ENCODE assay signal across 24 cellular contexts in genomic region chr19:30136591-30136990, GRCh38.
"Had no signal": no experiment of that assay in that cellular context is flagged by ENCODE, and none has a peak within 500 bp of the region (broad histone marks: within the 10 kb centered on the region; RNA-seq: fewer than 3 reads in every experiment).

No MANE protein-coding gene starts in this region.

- H3K9ac ChIP-seq: neural progenitor cell had no signal

- H3K4me1 Mint-ChIP-seq: endodermal cell; natural killer cell; stimulated activated effector memory CD8-positive, alpha-beta T cell treated with anti-CD3 and anti-CD28 coated beads, Interleukin-12 subunit alpha, Interleukin-12 subunit beta, amount 100 ng/mL, for 72 hours had no signal

- H3K4me2 ChIP-seq: neural progenitor cell had no signal

- H3K27ac ChIP-seq: colonic mucosa, heart left ventricle, neural progenitor cell, ovary, right atrium auricular region, sigmoid colon, tibial artery, upper lobe of left lung, vagina had no signal

- H3K4me3 ChIP-seq: colonic mucosa, heart left ventricle, mucosa of descending colon, neural progenitor cell, ovary, right atrium auricular region, sigmoid colon, tibial artery, upper lobe of left lung, vagina had no signal

- H3K9me3 ChIP-seq: colonic mucosa, heart left ventricle, mucosa of descending colon, ovary, right atrium auricular region, sigmoid colon, tibial artery, upper lobe of left lung, vagina had no signal

- H3K36me3 Mint-ChIP-seq: natural killer cell; neural progenitor cell; stimulated activated effector memory CD8-positive, alpha-beta T cell treated with anti-CD3 and anti-CD28 coated beads, Interleukin-12 subunit alpha, Interleukin-12 subunit beta, amount 100 ng/mL, for 72 hours had no signal

- H3K27me3 ChIP-seq: colonic mucosa, heart left ventricle, neural progenitor cell, ovary, right atrium auricular region, sigmoid colon, tibial artery, upper lobe of left lung, vagina had no signal

- DNase-seq: colonic mucosa; dermis blood vessel endothelial cell; effector CD4-positive, alpha-beta T cell; endodermal cell; erythroblast; foreskin melanocyte; heart left ventricle; hippocampal formation; mammary epithelial cell; mucosa of descending colon; natural killer cell; nucleus accumbens; ovary; sigmoid colon; small intestine; stimulated activated CD4-positive, alpha-beta T cell treated with anti-CD3 and anti-CD28 coated beads, Interleukin-2, amount 100 ng/mL, for 48 hours; stimulated activated CD8-positive, alpha-beta memory T cell treated with anti-CD3 and anti-CD28 coated beads, Interleukin-4, amount 100 ng/mL, for 48 hours; stimulated activated naive CD8-positive, alpha-beta T cell treated with anti-CD3 and anti-CD28 coated beads, Interleukin-15, Interleukin-2, amounts not matched to agents 100 U/mL and 50 U/mL, for 24 hours; tibial artery; upper lobe of left lung had no signal

- H3K4me1 ChIP-seq: colonic mucosa, heart left ventricle, right atrium auricular region, sigmoid colon, tibial artery, upper lobe of left lung, vagina had no signal

- H3K4me3 Mint-ChIP-seq: endodermal cell; natural killer cell; neural progenitor cell; stimulated activated effector memory CD8-positive, alpha-beta T cell treated with anti-CD3 and anti-CD28 coated beads, Interleukin-12 subunit alpha, Interleukin-12 subunit beta, amount 100 ng/mL, for 72 hours had no signal

- H3K27ac Mint-ChIP-seq: endodermal cell; natural killer cell; neural progenitor cell; stimulated activated effector memory CD8-positive, alpha-beta T cell treated with anti-CD3 and anti-CD28 coated beads, Interleukin-12 subunit alpha, Interleukin-12 subunit beta, amount 100 ng/mL, for 72 hours had no signal

- H2AFZ ChIP-seq: neural progenitor cell had no signal

- ATAC-seq: heart left ventricle; mucosa of descending colon; natural killer cell; stimulated activated effector memory CD8-positive, alpha-beta T cell treated with anti-CD3 and anti-CD28 coated beads, Interleukin-12 subunit alpha, Interleukin-12 subunit beta, amount 100 ng/mL, for 72 hours; stimulated activated naive CD8-positive, alpha-beta T cell treated with anti-CD3 and anti-CD28 coated beads, Interleukin-15, Interleukin-2, amounts not matched to agents 100 U/mL and 50 U/mL, for 24 hours had no signal

- H3K9me3 Mint-ChIP-seq: endodermal cell; natural killer cell; neural progenitor cell; stimulated activated effector memory CD8-positive, alpha-beta T cell treated with anti-CD3 and anti-CD28 coated beads, Interleukin-12 subunit alpha, Interleukin-12 subunit beta, amount 100 ng/mL, for 72 hours had no signal

- H3K36me3 ChIP-seq: colonic mucosa, heart left ventricle, neural progenitor cell, ovary, right atrium auricular region, sigmoid colon, tibial artery, upper lobe of left lung, vagina had no signal
